In genomic region chr7:138750473-138750872, GRCh38 we compare ENCODE assay signal across 1 cellular context.
TF ChIP-seq lines count a peak whose summit lies in the region.

No MANE protein-coding gene starts in this region.

TF ChIP-seq in IMR-90, 13 proteins besides CTCF, POLR2A, EP300 and RAD21 (continued from another document):
- TF ChIP-seq ELK1 (IDR thresholded peaks at IDR 0.05; ENCODE audit: borderline replicate concordance, low read depth, low read length) (no peak), FOS (IDR thresholded peaks at IDR 0.05; ENCODE audit: low read depth, low read length) (no peak), CEBPB (IDR thresholded peaks at IDR 0.05; ENCODE audit: low read depth, low read length) (no peak), MXI1 (IDR thresholded peaks at IDR 0.05; ENCODE audit: borderline replicate concordance, low read depth, low read length) (no peak), MAFK (IDR thresholded peaks at IDR 0.05; ENCODE audit: low read depth, low read length) (no peak), MAZ (IDR thresholded peaks at IDR 0.05; ENCODE audit: borderline replicate concordance, low read depth, low read length) (no peak), BHLHE40 (IDR thresholded peaks at IDR 0.05; ENCODE audit: low read depth, low read length) (no peak), NFE2L2 (IDR thresholded peaks at IDR 0.05; ENCODE audit: low read depth, low read length) (no peak), RCOR1 (IDR thresholded peaks at IDR 0.05; ENCODE audit: insufficient replicate concordance, low read length) (no peak)
